22 cellular contexts compared by ENCODE assay signal in genomic region chr4:74449571-74450297, GRCh38. TPM values are rescaled to one million over a fixed set of nuclear protein-coding genes. Genes with fewer than 3 reads are reported as not detected.
DNase-seq lines count a peak whose midpoint lies in the region; ATAC-seq and TF ChIP-seq lines count a peak whose summit lies in the region.
"Had no signal": no experiment of that assay in that cellular context is flagged by ENCODE, and none has a peak within 500 bp of the region (broad histone marks: within the 10 kb centered on the region; RNA-seq: fewer than 3 reads in every experiment).

No MANE protein-coding gene starts in this region.

- H3K4me3 ChIP-seq in body of pancreas = no peak overlapping the region
- H3K4me3 ChIP-seq: dorsolateral prefrontal cortex, GM12878, suprapubic skin had no signal

- DNase-seq in Calu3 (no peak), LHCN-M2 (ENCODE audit: low read depth) (peak; percentile 64), dermis blood vessel endothelial cell (peak; percentile 7), kidney tubule cell (ENCODE audit: low spot score) (peak; percentile 57), body of pancreas (no peak)
- no peak for DNase-seq in stimulated activated naive CD4-positive, alpha-beta T cell (lab: John Stamatoyannopoulos, UW)
- DNase-seq: activated CD4-positive, alpha-beta T cell treated with anti-CD3 and anti-CD28 coated beads, Interleukin-2, amount 50 U/mL, for 1 hour; dorsolateral prefrontal cortex; GOT3; KG1; left ventricle myocardium superior; NCI-H1417; NCI-H2171 treated with DMSO at 0.1 percent for 48 hours; NCI-H82; stimulated activated CD4-positive, alpha-beta T cell treated with anti-CD3 and anti-CD28 coated beads, Interleukin-4, amount 100 ng/mL, for 24 hours had no signal

- TF ChIP-seq CTCF in Calu3 (IDR thresholded peaks at IDR 0.05; ENCODE audit: unreplicated experiment) (no peak), body of pancreas (IDR thresholded peaks at IDR 0.05) (no peak)

- peak in 1 of 3 donors; percentile 8 for TF ChIP-seq POLR2A in body of pancreas (IDR thresholded peaks at IDR 0.05)

- no peaks in the 10 kb centered on the region for H3K9me3 ChIP-seq in body of pancreas
- H3K9me3 ChIP-seq: suprapubic skin had no signal

- no peak overlapping the region for H3K27ac ChIP-seq in body of pancreas
- H3K27ac ChIP-seq: dorsolateral prefrontal cortex, HL-60, suprapubic skin had no signal

- H3K4me1 ChIP-seq in body of pancreas = peaks cover 4% of the 10 kb centered on the region

- ATAC-seq in HG02970 (IDR thresholded peaks at IDR 0.05; ENCODE audit: low FRiP score, unreplicated experiment) = no peak
- ATAC-seq in body of pancreas = no peak
- no peak for ATAC-seq in GM21825 (IDR thresholded peaks at IDR 0.05; ENCODE audit: unreplicated experiment)
- ATAC-seq: activated naive CD4-positive, alpha-beta T cell treated with anti-CD3 and anti-CD28 coated beads, Interleukin-2, amount 50 U/mL, for 72 hours; GM12878; left ventricle myocardium superior had no signal

- H3K4me3 Mint-ChIP-seq in Calu3 (ENCODE audit: low read depth, unreplicated experiment) = peak overlapping the region; percentile 81

- H3K27me3 ChIP-seq in body of pancreas = peaks cover 0 to 8% of the 10 kb centered on the region in 2 donors
- H3K27me3 ChIP-seq: suprapubic skin had no signal

- no peaks in the 10 kb centered on the region for H3K9me3 Mint-ChIP-seq in Calu3 (ENCODE audit: low read depth, unreplicated experiment)
- H3K9me3 Mint-ChIP-seq: activated naive CD4-positive, alpha-beta T cell treated with anti-CD3 and anti-CD28 coated beads, Interleukin-2, amount 50 U/mL, for 72 hours had no signal

- CTCF ChIA-PET in Calu3 (lab: Charles Lee) = interaction anchor here (0.6 to 1.3 kb wide), 4 partner anchors 82 to 261 kb away, joined by 3 to 5 read pairs (median 4); no protein-coding TSS in a partner anchor

- no peaks in the 10 kb centered on the region for H3K27me3 Mint-ChIP-seq in Calu3 (ENCODE audit: unreplicated experiment)

- H3K36me3 ChIP-seq in body of pancreas (replicated peaks in 1 of 2; ENCODE audit: insufficient read depth in 1 of 2, low read depth in 2 of 2) = no peaks in the 10 kb centered on the region
- H3K36me3 ChIP-seq: suprapubic skin had no signal

- intact Hi-C loops in Calu3 (cut with micrococcal nuclease; ENCODE audit: unreplicated experiment) (loop anchor here (2.0 to 5.0 kb wide), 2 partner anchors 173 to 221 kb away; no protein-coding TSS in a partner anchor), body of pancreas (cut with DNase I) (no loop called here)

- H3K4me1 Mint-ChIP-seq in Calu3 (ENCODE audit: low read depth, unreplicated experiment) = peaks cover 20% of the 10 kb centered on the region

- peak overlapping the region; percentile 72 for H3K27ac Mint-ChIP-seq in Calu3 (ENCODE audit: unreplicated experiment)
- H3K27ac Mint-ChIP-seq: activated naive CD4-positive, alpha-beta T cell treated with anti-CD3 and anti-CD28 coated beads, Interleukin-2, amount 50 U/mL, for 72 hours had no signal

- whole genome bisulfite sequencing in body of pancreas, 2 donors = 86% methylated on average over 6 of the region's 6 CpGs

- peaks cover 96% of the 10 kb centered on the region for H3K36me3 Mint-ChIP-seq in Calu3 (ENCODE audit: insufficient read depth, unreplicated experiment)

- BruUV-seq in Calu3 (replicated peaks; lab: Mats Ljungman, UMichigan) = no TSS peak

RNA-seq across cellular contexts. Expression of gene AREG, which starts 4.8 kb away (rescaled TPM):
- total RNA-seq in Calu3 (2022) = 230 and 281 TPM in 2 replicates
- 75.3 and 95.8 TPM in 2 replicates for total RNA-seq in LHCN-M2 (2014; rRNA removed)
- 0.91 TPM for polyA plus RNA-seq in LHCN-M2 (2012)
- 0.19 and 0.34 TPM in 2 replicates for total RNA-seq in dermis blood vessel endothelial cell
- 1 to 10 TPM; 4.9 to 5.6 TPM for total RNA-seq in body of pancreas
- total RNA-seq: G401, GM12878 had no signal

Comparison
In these comparisons a context has a peak if more than half of its experiments do, and no peak if none do; other contexts are left out.
1. DNase-seq: peak in LHCN-M2 (single experiment), dermis blood vessel endothelial cell (single experiment) and kidney tubule cell (single experiment); none in Calu3 (single experiment), stimulated activated naive CD4-positive, alpha-beta T cell (0 of 6) and body of pancreas (0 of 4).
2. RNA of gene AREG, which starts 4.8 kb away (total RNA-seq): 230 to 281 TPM in Calu3 and 75.3 to 95.8 TPM in LHCN-M2; 4.9 to 5.6 TPM in body of pancreas and 0.19 to 0.34 TPM in dermis blood vessel endothelial cell; every median in the first group is over 10 times any median in the second.